Comparison of ENCODE assay signal across 8 cellular contexts in the genomic region with DNA sequence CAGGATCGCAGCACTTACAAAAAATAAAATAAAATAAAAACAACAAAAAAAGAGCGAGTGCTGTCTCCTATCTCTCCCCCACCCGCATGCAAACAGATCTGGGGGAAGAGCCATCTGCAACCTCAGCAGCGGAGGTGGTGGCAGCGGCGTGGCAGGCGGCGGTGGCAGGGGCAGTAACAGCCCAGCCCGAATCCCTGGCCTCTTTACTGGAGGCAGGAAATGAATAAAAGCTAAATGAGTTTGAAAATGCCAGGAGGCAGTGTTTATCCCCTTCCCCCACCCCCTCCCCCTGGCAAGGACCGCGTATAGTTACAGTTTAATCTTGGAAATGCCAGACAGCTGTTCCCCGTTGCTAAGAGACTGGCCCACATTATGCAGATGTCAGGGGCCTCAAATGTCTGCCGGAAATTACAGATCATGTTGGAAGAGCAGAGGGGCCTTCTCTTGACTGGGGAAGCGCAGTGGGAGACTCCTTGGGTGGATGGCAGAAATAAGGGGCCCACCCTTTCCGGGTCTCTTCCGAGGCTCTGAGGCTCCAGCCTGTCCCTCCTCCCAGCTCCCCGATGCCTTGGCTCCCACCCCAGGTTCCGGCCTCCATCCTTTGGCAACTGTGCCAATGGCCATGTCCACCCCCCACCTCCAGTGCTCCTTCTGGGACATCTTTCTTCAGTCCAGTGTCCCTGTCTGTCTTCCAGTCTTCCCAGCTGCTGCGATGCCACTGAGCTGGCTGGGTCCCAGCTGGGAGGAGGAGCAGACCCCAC.
A peak's percentile ranks its signal among the peaks of the same experiment; 100 is the strongest.
DNase-seq lines count a peak whose midpoint lies in the region; ATAC-seq and TF ChIP-seq lines count a peak whose summit lies in the region.

No MANE protein-coding gene starts in this region.

- H3K4me1 ChIP-seq in DND-41 (ENCODE audit: insufficient read depth, low read length) (peaks cover 65% of the 10 kb centered on the region), fibroblast of lung (ENCODE audit: control insufficient read depth, extremely low read depth, insufficient read depth, low read length) (peaks cover 38% of the 10 kb centered on the region)

- TF ChIP-seq CTCF in DND-41 (IDR thresholded peaks at IDR 0.05; ENCODE audit: borderline replicate concordance, extremely low read depth, low read length, poor library complexity, severe bottlenecking): no peak
- no peak for TF ChIP-seq CTCF in fibroblast of lung (conservative IDR thresholded peaks at IDR 0.05 in 1 of 2, IDR thresholded peaks at IDR 0.05 in 1 of 2; ENCODE audit: low read depth in 1 of 2, low read length in 2 of 2)
- no peak for TF ChIP-seq CTCF in neural cell (IDR thresholded peaks at IDR 0.05; ENCODE audit: poor library complexity, severe bottlenecking)

- peak overlapping the region; percentile 33 for H3K9ac ChIP-seq in DND-41 (ENCODE audit: low read depth, low read length)
- H3K9ac ChIP-seq in fibroblast of lung (ENCODE audit: insufficient read depth, low read length): peak overlapping the region; percentile 72
- H3K9ac ChIP-seq in neural cell (ENCODE audit: low read length): peak overlapping the region; percentile 93

- no peaks in the 10 kb centered on the region for H3K9me2 ChIP-seq in neural cell (ENCODE audit: insufficient read depth, low read length)

- H3K36me3 ChIP-seq in DND-41 (ENCODE audit: insufficient read depth, low read length): no peaks in the 10 kb centered on the region
- no peaks in the 10 kb centered on the region for H3K36me3 ChIP-seq in fibroblast of lung (ENCODE audit: control insufficient read depth, insufficient read depth, low read length)
- H3K36me3 ChIP-seq in neural cell (ENCODE audit: insufficient read depth, low read length): no peaks in the 10 kb centered on the region

- H3K9me3 ChIP-seq in DND-41 (ENCODE audit: insufficient read depth, low read length, severe bottlenecking) (no peaks in the 10 kb centered on the region), fibroblast of lung (ENCODE audit: control insufficient read depth, insufficient read depth, low read depth, low read length) (no peaks in the 10 kb centered on the region), neural cell (ENCODE audit: low read length) (no peaks in the 10 kb centered on the region)

- H3F3A ChIP-seq in neural cell (ENCODE audit: insufficient read depth, low read length, poor library complexity, severe bottlenecking): peaks cover 26% of the 10 kb centered on the region

- H3K27ac ChIP-seq in DND-41 (ENCODE audit: low read length): peak overlapping the region; percentile 80
- H3K27ac ChIP-seq in fibroblast of lung (ENCODE audit: insufficient read depth, low read length): peak overlapping the region; percentile 89
- H3K27ac ChIP-seq in neural cell (ENCODE audit: low read length): peak overlapping the region; percentile 100

- TF ChIP-seq RAD21 in neural cell (conservative IDR thresholded peaks at IDR 0.05): peak; percentile 43

- peak; percentile 85 for DNase-seq in DND-41
- DNase-seq in NCI-H1436 treated with DMSO at 0.1 percent for 48 hours (lab: John Stamatoyannopoulos, UW): peak; percentile 90
- peak; percentile 47 for DNase-seq in UCSD-AML1 (lab: John Stamatoyannopoulos, UW; ENCODE audit: unreplicated experiment)
- peak; percentile 91 for DNase-seq in fibroblast of lung (ENCODE audit: low read depth in 2 of 2)
- no peak for DNase-seq in midbrain (lab: John Stamatoyannopoulos, UW)

- H3K4me2 ChIP-seq in DND-41 (ENCODE audit: insufficient read depth, low read length): peak overlapping the region; percentile 58
- H3K4me2 ChIP-seq in fibroblast of lung (ENCODE audit: extremely low read depth, insufficient read depth, low read length): peak overlapping the region; percentile 69
- H3K4me2 ChIP-seq in neural cell (ENCODE audit: low read length): peak overlapping the region; percentile 77

- H2AFZ ChIP-seq in DND-41 (ENCODE audit: low read depth, low read length) (peak overlapping the region; percentile 28; the same call in 1 of the 2 replicates), fibroblast of lung (ENCODE audit: low read length) (no peak overlapping the region), neural cell (ENCODE audit: low read depth, low read length) (no peak overlapping the region)

- H3K27me3 ChIP-seq in DND-41 (ENCODE audit: insufficient read depth, low read length, poor library complexity) (no peaks in the 10 kb centered on the region), fibroblast of lung (ENCODE audit: control insufficient read depth, insufficient read depth, low read length) (no peaks in the 10 kb centered on the region), neural cell (ENCODE audit: insufficient read depth, low read depth, low read length) (no peaks in the 10 kb centered on the region)

- TF ChIP-seq EP300 in neural cell (conservative IDR thresholded peaks at IDR 0.05; ENCODE audit: poor library complexity, severe bottlenecking): peak; percentile 71

- peak; percentile 80 for ATAC-seq in DND-41 (ENCODE audit: insufficient read depth, low read depth)
- ATAC-seq in HG02840 (IDR thresholded peaks at IDR 0.05; ENCODE audit: low FRiP score, unreplicated experiment): no peak
- no peak for ATAC-seq in HG02678 (IDR thresholded peaks at IDR 0.05; ENCODE audit: unreplicated experiment)

- H3K79me2 ChIP-seq in DND-41 (ENCODE audit: insufficient read depth, low read length) (no peaks in the 10 kb centered on the region), fibroblast of lung (ENCODE audit: control insufficient read depth, insufficient read depth, low read length) (no peaks in the 10 kb centered on the region), neural cell (replicated peaks; ENCODE audit: insufficient read depth, low read length) (peaks cover 14% of the 10 kb centered on the region)

- H3K4me3 ChIP-seq in DND-41 (ENCODE audit: low read depth in 1 of 2, low read length in 2 of 2) (peak overlapping the region in 1 of 2 experiments; percentile 31; a peak in 2 of 4 replicates), fibroblast of lung (replicated peaks in 1 of 4; ENCODE audit: control extremely low read depth in 1 of 4, insufficient read depth in 1 of 4, low read depth in 3 of 4, low read length in 4 of 4) (peak overlapping the region in 1 of 4 experiments; percentile 26), neural cell (ENCODE audit: low read length) (peak overlapping the region; percentile 61)

- H4K20me1 ChIP-seq in DND-41 (ENCODE audit: insufficient read depth, low read length): no peaks in the 10 kb centered on the region
- no peaks in the 10 kb centered on the region for H4K20me1 ChIP-seq in fibroblast of lung (ENCODE audit: control insufficient read depth, extremely low read depth, insufficient read depth, low read length)
- no peaks in the 10 kb centered on the region for H4K20me1 ChIP-seq in neural cell (ENCODE audit: insufficient read depth)

TF ChIP-seq in neural cell, 6 proteins besides CTCF, POLR2A, EP300 and RAD21:
- peak; percentile 51 for TF ChIP-seq POLR2AphosphoS5 (IDR thresholded peaks at IDR 0.05)
- no peak for TF ChIP-seq SMC3 (conservative IDR thresholded peaks at IDR 0.05; ENCODE audit: poor library complexity)
- TF ChIP-seq, protein P1, sequence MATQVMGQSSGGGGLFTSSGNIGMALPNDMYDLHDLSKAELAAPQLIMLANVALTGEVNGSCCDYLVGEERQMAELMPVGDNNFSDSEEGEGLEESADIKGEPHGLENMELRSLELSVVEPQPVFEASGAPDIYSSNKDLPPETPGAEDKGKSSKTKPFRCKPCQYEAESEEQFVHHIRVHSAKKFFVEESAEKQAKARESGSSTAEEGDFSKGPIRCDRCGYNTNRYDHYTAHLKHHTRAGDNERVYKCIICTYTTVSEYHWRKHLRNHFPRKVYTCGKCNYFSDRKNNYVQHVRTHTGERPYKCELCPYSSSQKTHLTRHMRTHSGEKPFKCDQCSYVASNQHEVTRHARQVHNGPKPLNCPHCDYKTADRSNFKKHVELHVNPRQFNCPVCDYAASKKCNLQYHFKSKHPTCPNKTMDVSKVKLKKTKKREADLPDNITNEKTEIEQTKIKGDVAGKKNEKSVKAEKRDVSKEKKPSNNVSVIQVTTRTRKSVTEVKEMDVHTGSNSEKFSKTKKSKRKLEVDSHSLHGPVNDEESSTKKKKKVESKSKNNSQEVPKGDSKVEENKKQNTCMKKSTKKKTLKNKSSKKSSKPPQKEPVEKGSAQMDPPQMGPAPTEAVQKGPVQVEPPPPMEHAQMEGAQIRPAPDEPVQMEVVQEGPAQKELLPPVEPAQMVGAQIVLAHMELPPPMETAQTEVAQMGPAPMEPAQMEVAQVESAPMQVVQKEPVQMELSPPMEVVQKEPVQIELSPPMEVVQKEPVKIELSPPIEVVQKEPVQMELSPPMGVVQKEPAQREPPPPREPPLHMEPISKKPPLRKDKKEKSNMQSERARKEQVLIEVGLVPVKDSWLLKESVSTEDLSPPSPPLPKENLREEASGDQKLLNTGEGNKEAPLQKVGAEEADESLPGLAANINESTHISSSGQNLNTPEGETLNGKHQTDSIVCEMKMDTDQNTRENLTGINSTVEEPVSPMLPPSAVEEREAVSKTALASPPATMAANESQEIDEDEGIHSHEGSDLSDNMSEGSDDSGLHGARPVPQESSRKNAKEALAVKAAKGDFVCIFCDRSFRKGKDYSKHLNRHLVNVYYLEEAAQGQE (IDR thresholded peaks at IDR 0.05; ENCODE audit: borderline replicate concordance): peak; percentile 90
- no peak for TF ChIP-seq TAF1 (IDR thresholded peaks at IDR 0.05; ENCODE audit: low read depth)

Comparison
In these comparisons a context has a peak if more than half of its experiments do, and no peak if none do; other contexts are left out.
1. H3K9ac ChIP-seq: peak in every context shown above with its lines; median percentile 93 in neural cell; 72 in fibroblast of lung; 33 in DND-41.